ENCODE assay signal across 14 cellular contexts in genomic region chr18:10270160-10270571, GRCh38.
DNase-seq lines count a peak whose midpoint lies in the region; ATAC-seq and TF ChIP-seq lines count a peak whose summit lies in the region.
"Had no signal": no experiment of that assay in that cellular context is flagged by ENCODE, and none has a peak within 500 bp of the region (broad histone marks: within the 10 kb centered on the region; RNA-seq: fewer than 3 reads in every experiment).

No MANE protein-coding gene starts in this region.

- intact Hi-C loops in dorsolateral prefrontal cortex (cut with DNase I): no loop called here

- peak overlapping the region in 3 of 59 donors; percentile 6 to 28 (median 23) for H3K4me3 ChIP-seq in dorsolateral prefrontal cortex
- no peak overlapping the region for H3K4me3 ChIP-seq in WERI-Rb-1 (ENCODE audit: low read depth, low read length)
- H3K4me3 ChIP-seq: BLaER1 treated with 17β-estradiol and CSF1 and Interleukin-3, amounts not matched to agents 10 nM and 100 nM; HAP-1 had no signal

- peak overlapping the region; percentile 21 for H3K4me3 Mint-ChIP-seq in HFFc6
- H3K4me3 Mint-ChIP-seq: activated naive CD4-positive, alpha-beta T cell treated with anti-CD3 and anti-CD28 coated beads, Interleukin-2, amount 10 ng/mL, durations not matched to agents 7 days and 5 days had no signal

- H3K27ac ChIP-seq in dorsolateral prefrontal cortex (peak overlapping the region in 49 of 59 donors; percentile 3 to 81 (median 61)), WERI-Rb-1 (no peak overlapping the region)

- peak; percentile 19 for DNase-seq in HFFc6
- peak in 2 of 10 donors; percentile 48 to 53 for DNase-seq in dorsolateral prefrontal cortex
- DNase-seq in inferior parietal cortex (ENCODE audit: extremely low spot score): peak; percentile 38
- DNase-seq in pulmonary artery endothelial cell (ENCODE audit: low read depth, low spot score): peak; percentile 92
- no peak for DNase-seq in T-helper 2 cell
- no peak for DNase-seq in NCI-H128 (lab: John Stamatoyannopoulos, UW; ENCODE audit: unreplicated experiment)
- DNase-seq in WERI-Rb-1: no peak
- DNase-seq: activated CD4-positive, alpha-beta T cell treated with anti-CD3 and anti-CD28 coated beads, Interleukin-2, amount 50 U/mL, for 48 hours; activated naive CD4-positive, alpha-beta T cell treated with anti-CD3 and anti-CD28 coated beads, Interleukin-2, amount 10 ng/mL, durations not matched to agents 7 days and 5 days; NCI-H526; SW 1271 had no signal

- no peaks in the 10 kb centered on the region for H3K36me3 Mint-ChIP-seq in HFFc6 (ENCODE audit: low read depth)
- H3K36me3 Mint-ChIP-seq: activated naive CD4-positive, alpha-beta T cell treated with anti-CD3 and anti-CD28 coated beads, Interleukin-2, amount 10 ng/mL, durations not matched to agents 7 days and 5 days had no signal

- no peaks in the 10 kb centered on the region for H3K9me3 ChIP-seq in WERI-Rb-1 (ENCODE audit: severe bottlenecking)
- H3K9me3 ChIP-seq: HAP-1 had no signal

- TF ChIP-seq CTCF in HFFc6 (IDR thresholded peaks at IDR 0.05) (no peak), dorsolateral prefrontal cortex (IDR thresholded peaks at IDR 0.05 in 54 of 56, conservative IDR thresholded peaks at IDR 0.05 in 2 of 56; ENCODE audit: low read depth in 1 of 56, partially characterized antibody in 56 of 56) (peak in 3 of 56 donors; percentile 9 to 32 (median 15)), WERI-Rb-1 (IDR thresholded peaks at IDR 0.05; ENCODE audit: low read depth, low read length) (no peak)

- peak overlapping the region; percentile 8; the same call in 1 of the 2 replicates for H3K27ac Mint-ChIP-seq in HFFc6
- H3K27ac Mint-ChIP-seq: activated naive CD4-positive, alpha-beta T cell treated with anti-CD3 and anti-CD28 coated beads, Interleukin-2, amount 10 ng/mL, durations not matched to agents 7 days and 5 days had no signal

- H3K9me3 Mint-ChIP-seq in HFFc6: no peaks in the 10 kb centered on the region

- ATAC-seq in GM21717 (IDR thresholded peaks at IDR 0.05; ENCODE audit: unreplicated experiment): no peak

- peaks cover 22% of the 10 kb centered on the region for H3K27me3 Mint-ChIP-seq in HFFc6 (ENCODE audit: insufficient read depth)
- H3K27me3 Mint-ChIP-seq: activated naive CD4-positive, alpha-beta T cell treated with anti-CD3 and anti-CD28 coated beads, Interleukin-2, amount 10 ng/mL, durations not matched to agents 7 days and 5 days had no signal

- H3K27me3 ChIP-seq in dorsolateral prefrontal cortex (no peaks in the 10 kb centered on the region), WERI-Rb-1 (ENCODE audit: insufficient read depth, low read depth, severe bottlenecking) (no peaks in the 10 kb centered on the region)
- H3K27me3 ChIP-seq: BLaER1 treated with 17β-estradiol and CSF1 and Interleukin-3, amounts not matched to agents 10 nM and 100 nM had no signal

- H3K4me1 Mint-ChIP-seq in HFFc6 (ENCODE audit: low read depth): peaks cover 30% of the 10 kb centered on the region
- H3K4me1 Mint-ChIP-seq: activated naive CD4-positive, alpha-beta T cell treated with anti-CD3 and anti-CD28 coated beads, Interleukin-2, amount 10 ng/mL, durations not matched to agents 7 days and 5 days had no signal

- H3K36me3 ChIP-seq in WERI-Rb-1: no peaks in the 10 kb centered on the region
- H3K36me3 ChIP-seq: HAP-1 had no signal

Comparison
In these comparisons a context has a peak if more than half of its experiments do, and no peak if none do; other contexts are left out.
1. DNase-seq: peak in HFFc6 (single experiment), inferior parietal cortex (single experiment) and pulmonary artery endothelial cell (single experiment); none in T-helper 2 cell (0 of 5), NCI-H128 (single experiment) and WERI-Rb-1 (single experiment).